16 cellular contexts compared by ENCODE assay signal in genomic region chr10:68302503-68302823, GRCh38. TPM values are rescaled to one million over a fixed set of nuclear protein-coding genes. Genes with fewer than 3 reads are reported as not detected.
DNase-seq lines count a peak whose midpoint lies in the region; ATAC-seq, FAIRE-seq and TF ChIP-seq lines count a peak whose summit lies in the region.
"Had no signal": no experiment of that assay in that cellular context is flagged by ENCODE, and none has a peak within 500 bp of the region (broad histone marks: within the 10 kb centered on the region; RNA-seq: fewer than 3 reads in every experiment).

No MANE protein-coding gene starts in this region.

- POLR2A ChIA-PET in K562 (lab: Yijun Ruan, JAX) = interaction anchor here (1.0 to 1.4 kb wide), 4 partner anchors 11 to 90 kb away, joined by 3 to 7 read pairs (median 4); partner anchors contain the start of genes HNRNPH3 and PBLD

- in situ Hi-C loops in K562 (cut with MboI) = loop anchor here (5.0 to 10.0 kb wide), 3 partner anchors 90 to 518 kb away; no protein-coding TSS in a partner anchor

- H3K27ac ChIP-seq in 22Rv1 (peak overlapping the region; percentile 44), K562 (ENCODE audit: extremely low read depth, low read depth, low read length) (no peak overlapping the region)

- H3K79me2 ChIP-seq in K562 (ENCODE audit: control insufficient read depth, insufficient read depth, low read length) = no peaks in the 10 kb centered on the region

- H2AFZ ChIP-seq in K562 (ENCODE audit: low read depth, low read length) = no peak overlapping the region

- no peaks in the 10 kb centered on the region for H4K20me1 ChIP-seq in K562 (replicated peaks; ENCODE audit: control insufficient read depth, insufficient read depth, low read length)

- no peaks in the 10 kb centered on the region for H3K27me3 ChIP-seq in K562 (ENCODE audit: control insufficient read depth in 2 of 2, insufficient read depth in 2 of 2, low read length in 2 of 2)
- H3K27me3 ChIP-seq: dorsolateral prefrontal cortex, transverse colon had no signal

- H3K9me1 ChIP-seq in K562 (ENCODE audit: control insufficient read depth, insufficient read depth, low read length) = no peaks in the 10 kb centered on the region

- no peaks in the 10 kb centered on the region for H3K36me3 ChIP-seq in K562 (ENCODE audit: control insufficient read depth, insufficient read depth, low read length)
- H3K36me3 ChIP-seq: transverse colon had no signal

- WGBS in K562 (ENCODE audit: insufficient coverage, low coverage, missing lambda C conversion rate) = 3% methylated on average over 2 of the region's 2 CpGs

- no peak for TF ChIP-seq EP300 in K562 (IDR thresholded peaks at IDR 0.05; ENCODE audit: low read length)

- TF ChIP-seq CTCF in 22Rv1 (IDR thresholded peaks at IDR 0.05) (peak; percentile 22; the same call in 1 of the 2 replicates), K562 (IDR thresholded peaks at IDR 0.05 in 2 of 3, conservative IDR thresholded peaks at IDR 0.05 in 1 of 3; ENCODE audit: insufficient read depth in 2 of 3, low read depth in 1 of 3, low read length in 3 of 3) (no peak)

- H3K9me3 ChIP-seq in K562 (replicated peaks; ENCODE audit: control insufficient read depth, insufficient read depth, low read depth, low read length) = no peaks in the 10 kb centered on the region
- H3K9me3 ChIP-seq: transverse colon had no signal

- H3K4me2 ChIP-seq in K562 (ENCODE audit: insufficient read depth, low read length) = no peak overlapping the region

- no peak for TF ChIP-seq RAD21 in K562 (CRISPR knock-in tag; conservative IDR thresholded peaks at IDR 0.05 in 1 of 2, IDR thresholded peaks at IDR 0.05 in 1 of 2)

- no peak for TF ChIP-seq POLR2A in K562 (conservative IDR thresholded peaks at IDR 0.05)

- CTCF ChIA-PET in K562 (lab: Yijun Ruan, JAX; ENCODE audit: low intra/inter-chr PET ratio) = interaction anchor here (0.6 to 1.8 kb wide), 3 partner anchors 90 to 450 kb away, joined by 3 to 11 read pairs (median 4); no protein-coding TSS in a partner anchor

- DNase-seq in K562 (ENCODE audit: extremely low read depth in 1 of 4, low spot score in 3 of 4) = no peak
- no peak for DNase-seq in DMS153 (lab: John Stamatoyannopoulos, UW)
- DNase-seq in stimulated activated CD4-positive, alpha-beta T cell treated with anti-CD3 and anti-CD28 coated beads, Interleukin-4, amount 100 ng/mL, for 24 hours = no peak
- no peak for DNase-seq in NCI-H2227 (lab: John Stamatoyannopoulos, UW; ENCODE audit: unreplicated experiment)
- no peak for DNase-seq in Kasumi-1 (lab: John Stamatoyannopoulos, UW)
- DNase-seq: dorsolateral prefrontal cortex, left cardiac atrium, NCI-H2029, right cardiac atrium, T-helper 9 cell, transverse colon had no signal

- H3K4me1 ChIP-seq in K562 (replicated peaks in 1 of 2; ENCODE audit: control insufficient read depth in 2 of 2, insufficient read depth in 2 of 2, low read length in 2 of 2) = no peaks in the 10 kb centered on the region

- no peak for FAIRE-seq in K562 (lab: Jason Lieb, UNC)
- FAIRE-seq: bronchial epithelial cell had no signal

- intact Hi-C loops in K562 (cut with micrococcal nuclease) = loop anchor here (1.0 to 5.0 kb wide), 4 partner anchors 90 to 514 kb away; no protein-coding TSS in a partner anchor

- H3K9ac ChIP-seq in K562 (ENCODE audit: insufficient read depth in 1 of 2, low read depth in 2 of 2, low read length in 2 of 2) = no peak overlapping the region

- H3K4me3 ChIP-seq in K562 = no peak overlapping the region
- H3K4me3 ChIP-seq: transverse colon had no signal

- no TSS peak for BruUV-seq in K562 (replicated peaks; lab: Mats Ljungman, UMichigan)

- peak; percentile 29 for ATAC-seq in GM18907 (IDR thresholded peaks at IDR 0.05; ENCODE audit: unreplicated experiment)
- ATAC-seq in HG03378 (IDR thresholded peaks at IDR 0.05; ENCODE audit: unreplicated experiment) = peak; percentile 15
- peak; percentile 29 for ATAC-seq in K562
- ATAC-seq: activated T-helper 17 cell treated with anti-CD3 and anti-CD28 coated beads, Interleukin-2, amount 50 U/mL, for 72 hours had no signal

TF ChIP-seq in K562, 482 proteins besides CTCF, POLR2A, EP300 and RAD21:
- no peak for TF ChIP-seq ZNF778 (CRISPR knock-in tag; IDR thresholded peaks at IDR 0.05)
- TF ChIP-seq BCOR (IDR thresholded peaks at IDR 0.05) = peak; percentile 49; the same call in 1 of the 2 replicates
- peak; percentile 98 for TF ChIP-seq ZNF121 (CRISPR knock-in tag; conservative IDR thresholded peaks at IDR 0.05)
- TF ChIP-seq SMAD2 (IDR thresholded peaks at IDR 0.05; ENCODE audit: low read depth, low read length) = no peak
- peak; percentile 39; the same call in 1 of the 2 replicates for TF ChIP-seq HDAC2 (IDR thresholded peaks at IDR 0.05)
- no peak for TF ChIP-seq FOXJ3 (CRISPR knock-in tag; IDR thresholded peaks at IDR 0.05)
- no peak for TF ChIP-seq CEBPZ (IDR thresholded peaks at IDR 0.05; ENCODE audit: borderline replicate concordance, low read depth, low read length)
- TF ChIP-seq KDM1A (IDR thresholded peaks at IDR 0.05) = peak in 1 of 2 experiments; percentile 45; a peak in 1 of 4 replicates
- no peak for TF ChIP-seq TCF15 (CRISPR knock-in tag; IDR thresholded peaks at IDR 0.05)
- TF ChIP-seq ZNF146 (CRISPR knock-in tag; IDR thresholded peaks at IDR 0.05; ENCODE audit: unreplicated experiment) = no peak

RNA-seq across cellular contexts. Expression of gene HNRNPH3, which starts 29.4 kb away (rescaled TPM):
- 62.9 and 248 TPM in 2 replicates for total RNA-seq in K562 (2011; cell fraction: chromatin; rRNA removed; ENCODE audit: low replicate concordance)
- total RNA-seq in K562 (2011; cell fraction: nucleolus; rRNA removed) = 23.0 and 31.5 TPM in 2 replicates
- 90.9 and 129 TPM in 2 replicates for total RNA-seq in K562 (2011; cell fraction: nucleoplasm; rRNA removed)
- total RNA-seq in K562 (2014; rRNA removed) (68.9 and 88.0 TPM in 2 replicates), K562 (2014; rRNA removed; fragmentation: Illumina TruSeq; extraction: Trizol) (52.8 and 72.3 TPM in 2 replicates), K562 (2015; rRNA removed; fragmentation: Illumina TruSeq; extraction: Trizol) (60.8 and 61.5 TPM in 2 replicates), K562 (2021) (162 and 170 TPM in 2 replicates)
- polyA plus RNA-seq in K562 (2011; rRNA removed) (97.5 and 152 TPM in 2 replicates), K562 (2014; fragmentation: Illumina TruSeq; extraction: Trizol) (468 and 562 TPM in 2 replicates), K562 (2014; fragmentation: Nextera tagmentation; extraction: Ambion mirVana) (100 to 1,000 TPM; 129 to 208 TPM), K562 (2014; rRNA removed) (371 and 431 TPM in 2 replicates)
- 24.1 and 54.7 TPM in 2 replicates for polyA plus RNA-seq in K562 (2011; cell fraction: cytosol; rRNA removed)
- polyA plus RNA-seq in K562 (2011; cell fraction: nucleus; rRNA removed) = 65.4 and 82.8 TPM in 2 replicates
- 163 and 412 TPM in 2 replicates for polyA plus RNA-seq in K562 (2012)
- polyA minus RNA-seq in K562 (2011; rRNA and poly(A)+ RNA removed) = 225 and 315 TPM in 2 replicates
- polyA minus RNA-seq in K562 (2011; cell fraction: cytosol; rRNA and poly(A)+ RNA removed) = 50.4 and 63.2 TPM in 2 replicates
- 58.3 and 78.0 TPM in 2 replicates for polyA minus RNA-seq in K562 (2011; cell fraction: nucleus; rRNA and poly(A)+ RNA removed)

RNA-seq across cellular contexts. Expression of gene PBLD, which starts 30.3 kb away (rescaled TPM):
- 3.8 and 5.0 TPM in 2 replicates for total RNA-seq in K562 (2011; cell fraction: chromatin; rRNA removed; ENCODE audit: low replicate concordance)
- total RNA-seq in K562 (2011; cell fraction: nucleolus; rRNA removed) = 1.8 and 2.3 TPM in 2 replicates
- 4.3 and 9.5 TPM in 2 replicates for total RNA-seq in K562 (2011; cell fraction: nucleoplasm; rRNA removed)
- total RNA-seq in K562 (2014; rRNA removed) (1.7 and 2.6 TPM in 2 replicates), K562 (2014; rRNA removed; fragmentation: Illumina TruSeq; extraction: Trizol) (4.3 and 4.8 TPM in 2 replicates), K562 (2015; rRNA removed; fragmentation: Illumina TruSeq; extraction: Trizol) (2.0 and 2.7 TPM in 2 replicates), K562 (2021) (2.2 and 2.5 TPM in 2 replicates)
- polyA plus RNA-seq in K562 (2011; rRNA removed) (1.2 and 1.8 TPM in 2 replicates), K562 (2014; fragmentation: Illumina TruSeq; extraction: Trizol) (2.8 and 3.3 TPM in 2 replicates), K562 (2014; fragmentation: Nextera tagmentation; extraction: Ambion mirVana) (1 to 10 TPM; 1.7 to 2.1 TPM), K562 (2014; rRNA removed) (2.7 and 2.9 TPM in 2 replicates)
- 0.22 and 0.68 TPM in 2 replicates for polyA plus RNA-seq in K562 (2011; cell fraction: cytosol; rRNA removed)
- 2.0 and 2.1 TPM in 2 replicates for polyA plus RNA-seq in K562 (2011; cell fraction: nucleus; rRNA removed)
- polyA plus RNA-seq in K562 (2012) = 2.0 and 3.0 TPM in 2 replicates
- 0.53 and 0.81 TPM in 2 replicates for polyA minus RNA-seq in K562 (2011; rRNA and poly(A)+ RNA removed)
- 0.76 TPM in 1 of 2 replicates, not detected in the other for polyA minus RNA-seq in K562 (2011; cell fraction: cytosol; rRNA and poly(A)+ RNA removed)
- 0.94 and 1.7 TPM in 2 replicates for polyA minus RNA-seq in K562 (2011; cell fraction: nucleus; rRNA and poly(A)+ RNA removed)
